22 cellular contexts compared by ENCODE assay signal in genomic region chr3:50913279-50913678, GRCh38.
DNase-seq lines count a peak whose midpoint lies in the region; ATAC-seq and TF ChIP-seq lines count a peak whose summit lies in the region.
"Had no signal": no experiment of that assay in that cellular context is flagged by ENCODE, and none has a peak within 500 bp of the region (broad histone marks: within the 10 kb centered on the region; RNA-seq: fewer than 3 reads in every experiment).

No MANE protein-coding gene starts in this region.

- H3K36me3 ChIP-seq in body of pancreas (replicated peaks in 1 of 2; ENCODE audit: insufficient read depth in 1 of 2, low read depth in 2 of 2) (no peaks in the 10 kb centered on the region), stomach (no peaks in the 10 kb centered on the region), ascending aorta (no peaks in the 10 kb centered on the region), Peyer's patch (no peaks in the 10 kb centered on the region)
- H3K36me3 ChIP-seq: BLaER1 treated with 17β-estradiol and CSF1 and Interleukin-3, amounts not matched to agents 10 nM and 100 nM; cardiac muscle cell; vagina had no signal

- H3K4me1 ChIP-seq in body of pancreas (no peaks in the 10 kb centered on the region), stomach (peaks cover 0 to 4% (median 0%) of the 10 kb centered on the region in 4 donors), ascending aorta (no peaks in the 10 kb centered on the region), Peyer's patch (no peaks in the 10 kb centered on the region)
- H3K4me1 ChIP-seq: BLaER1 treated with 17β-estradiol and CSF1 and Interleukin-3, amounts not matched to agents 10 nM and 100 nM; vagina had no signal

- TF ChIP-seq CTCF in body of pancreas (IDR thresholded peaks at IDR 0.05) (no peak), stomach (IDR thresholded peaks at IDR 0.05) (no peak), ascending aorta (IDR thresholded peaks at IDR 0.05) (no peak), Peyer's patch (IDR thresholded peaks at IDR 0.05) (no peak)

- no peak for TF ChIP-seq POLR2A in body of pancreas (IDR thresholded peaks at IDR 0.05)
- no peak for TF ChIP-seq POLR2A in stomach (IDR thresholded peaks at IDR 0.05)
- no peak for TF ChIP-seq POLR2A in Peyer's patch (IDR thresholded peaks at IDR 0.05)

- WGBS in body of pancreas, 2 donors: 21 to 23% methylated on average over 2 of the region's 2 CpGs
- WGBS in stomach, 5 donors: 23 to 46% (median 29%) methylated on average over 1 to 2 of the region's 2 CpGs

- ATAC-seq in Right ventricle myocardium superior (ENCODE audit: poor library complexity): peak; percentile 61
- no peak for ATAC-seq in body of pancreas

- intact Hi-C loops in Right ventricle myocardium superior (cut with DNase I) (no loop called here), cardiac septum (cut with DNase I) (no loop called here), body of pancreas (cut with DNase I) (no loop called here), stomach (cut with DNase I; ENCODE audit: low total_unique reads) (no loop called here), ascending aorta (cut with DNase I) (no loop called here)

- no peak overlapping the region for H3K27ac ChIP-seq in body of pancreas
- no peak overlapping the region for H3K27ac ChIP-seq in stomach
- H3K27ac ChIP-seq in ascending aorta: no peak overlapping the region
- no peak overlapping the region for H3K27ac ChIP-seq in Peyer's patch
- H3K27ac ChIP-seq: BLaER1 treated with 17β-estradiol and CSF1 and Interleukin-3, amounts not matched to agents 10 nM and 100 nM; cardiac muscle cell; vagina had no signal

- no peak for TF ChIP-seq EP300 in stomach (IDR thresholded peaks at IDR 0.05)

- in situ Hi-C loops in ACHN (cut with HindIII; ENCODE audit: low pct_ligation_motif_present, low pct_unique_long_range_greater_than_20kb, low sequenced_read_pairs): no loop called here

- H3K4me3 ChIP-seq in body of pancreas (no peak overlapping the region), stomach (no peak overlapping the region), ascending aorta (no peak overlapping the region), Peyer's patch (no peak overlapping the region)
- H3K4me3 ChIP-seq: BLaER1 treated with 17β-estradiol and CSF1 and Interleukin-3, amounts not matched to agents 10 nM and 100 nM; cardiac muscle cell; vagina had no signal

- H3K9me3 ChIP-seq in body of pancreas (no peaks in the 10 kb centered on the region), stomach (no peaks in the 10 kb centered on the region), ascending aorta (peaks cover 0 to 4% of the 10 kb centered on the region in 2 donors), Peyer's patch (no peaks in the 10 kb centered on the region)
- H3K9me3 ChIP-seq: vagina had no signal

- no peaks in the 10 kb centered on the region for H3K27me3 ChIP-seq in body of pancreas
- no peaks in the 10 kb centered on the region for H3K27me3 ChIP-seq in stomach
- no peaks in the 10 kb centered on the region for H3K27me3 ChIP-seq in ascending aorta
- no peaks in the 10 kb centered on the region for H3K27me3 ChIP-seq in Peyer's patch
- H3K27me3 ChIP-seq: BLaER1 treated with 17β-estradiol and CSF1 and Interleukin-3, amounts not matched to agents 10 nM and 100 nM; cardiac muscle cell; vagina had no signal

- no peak for DNase-seq in Right ventricle myocardium superior
- no peak for DNase-seq in cardiac septum (ENCODE audit: low spot score)
- peak; percentile 41 for DNase-seq in NCI-H2029 (lab: John Stamatoyannopoulos, UW)
- peak; percentile 25 to 56 (median 34) for DNase-seq in body of pancreas
- peak; percentile 63 for DNase-seq in stomach
- DNase-seq in ACHN: no peak
- DNase-seq in ascending aorta (ENCODE audit: low spot score in 2 of 2): no peak
- DNase-seq in Peyer's patch: no peak
- DNase-seq: activated CD4-positive, alpha-beta T cell treated with anti-CD3 and anti-CD28 coated beads, Interleukin-2, amount 50 U/mL, for 4 hours; activated effector memory CD4-positive, alpha-beta T cell treated with anti-CD3 and anti-CD28 coated beads, Interleukin-2, amount 50 U/mL, for 16 hours; erythroblast; GF-D8; hypothalamus; mammary epithelial cell; NCI-H2171; occipital lobe; retina; stimulated activated CD8-positive, alpha-beta memory T cell treated with anti-CD3 and anti-CD28 coated beads, Interleukin-4, amount 100 ng/mL, for 48 hours; T-helper 2 cell had no signal

Comparison
In these comparisons a context has a peak if more than half of its experiments do, and no peak if none do; other contexts are left out.
1. DNase-seq: peak in NCI-H2029 (single experiment), body of pancreas (4 of 4) and stomach (single experiment); none in Right ventricle myocardium superior (single experiment), cardiac septum (single experiment), ACHN (single experiment), ascending aorta (0 of 2) and Peyer's patch (0 of 3).